2 cellular contexts compared by ENCODE assay signal in genomic region chr14:38367922-38368321, GRCh38.
TF ChIP-seq lines count a peak whose summit lies in the region.

No MANE protein-coding gene starts in this region.

TF ChIP-seq in GM23338, 12 proteins besides CTCF, POLR2A, EP300 and RAD21:
- TF ChIP-seq, protein P1, sequence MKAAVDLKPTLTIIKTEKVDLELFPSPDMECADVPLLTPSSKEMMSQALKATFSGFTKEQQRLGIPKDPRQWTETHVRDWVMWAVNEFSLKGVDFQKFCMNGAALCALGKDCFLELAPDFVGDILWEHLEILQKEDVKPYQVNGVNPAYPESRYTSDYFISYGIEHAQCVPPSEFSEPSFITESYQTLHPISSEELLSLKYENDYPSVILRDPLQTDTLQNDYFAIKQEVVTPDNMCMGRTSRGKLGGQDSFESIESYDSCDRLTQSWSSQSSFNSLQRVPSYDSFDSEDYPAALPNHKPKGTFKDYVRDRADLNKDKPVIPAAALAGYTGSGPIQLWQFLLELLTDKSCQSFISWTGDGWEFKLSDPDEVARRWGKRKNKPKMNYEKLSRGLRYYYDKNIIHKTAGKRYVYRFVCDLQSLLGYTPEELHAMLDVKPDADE (IDR thresholded peaks at IDR 0.05) = no peak
- TF ChIP-seq, protein P2, sequence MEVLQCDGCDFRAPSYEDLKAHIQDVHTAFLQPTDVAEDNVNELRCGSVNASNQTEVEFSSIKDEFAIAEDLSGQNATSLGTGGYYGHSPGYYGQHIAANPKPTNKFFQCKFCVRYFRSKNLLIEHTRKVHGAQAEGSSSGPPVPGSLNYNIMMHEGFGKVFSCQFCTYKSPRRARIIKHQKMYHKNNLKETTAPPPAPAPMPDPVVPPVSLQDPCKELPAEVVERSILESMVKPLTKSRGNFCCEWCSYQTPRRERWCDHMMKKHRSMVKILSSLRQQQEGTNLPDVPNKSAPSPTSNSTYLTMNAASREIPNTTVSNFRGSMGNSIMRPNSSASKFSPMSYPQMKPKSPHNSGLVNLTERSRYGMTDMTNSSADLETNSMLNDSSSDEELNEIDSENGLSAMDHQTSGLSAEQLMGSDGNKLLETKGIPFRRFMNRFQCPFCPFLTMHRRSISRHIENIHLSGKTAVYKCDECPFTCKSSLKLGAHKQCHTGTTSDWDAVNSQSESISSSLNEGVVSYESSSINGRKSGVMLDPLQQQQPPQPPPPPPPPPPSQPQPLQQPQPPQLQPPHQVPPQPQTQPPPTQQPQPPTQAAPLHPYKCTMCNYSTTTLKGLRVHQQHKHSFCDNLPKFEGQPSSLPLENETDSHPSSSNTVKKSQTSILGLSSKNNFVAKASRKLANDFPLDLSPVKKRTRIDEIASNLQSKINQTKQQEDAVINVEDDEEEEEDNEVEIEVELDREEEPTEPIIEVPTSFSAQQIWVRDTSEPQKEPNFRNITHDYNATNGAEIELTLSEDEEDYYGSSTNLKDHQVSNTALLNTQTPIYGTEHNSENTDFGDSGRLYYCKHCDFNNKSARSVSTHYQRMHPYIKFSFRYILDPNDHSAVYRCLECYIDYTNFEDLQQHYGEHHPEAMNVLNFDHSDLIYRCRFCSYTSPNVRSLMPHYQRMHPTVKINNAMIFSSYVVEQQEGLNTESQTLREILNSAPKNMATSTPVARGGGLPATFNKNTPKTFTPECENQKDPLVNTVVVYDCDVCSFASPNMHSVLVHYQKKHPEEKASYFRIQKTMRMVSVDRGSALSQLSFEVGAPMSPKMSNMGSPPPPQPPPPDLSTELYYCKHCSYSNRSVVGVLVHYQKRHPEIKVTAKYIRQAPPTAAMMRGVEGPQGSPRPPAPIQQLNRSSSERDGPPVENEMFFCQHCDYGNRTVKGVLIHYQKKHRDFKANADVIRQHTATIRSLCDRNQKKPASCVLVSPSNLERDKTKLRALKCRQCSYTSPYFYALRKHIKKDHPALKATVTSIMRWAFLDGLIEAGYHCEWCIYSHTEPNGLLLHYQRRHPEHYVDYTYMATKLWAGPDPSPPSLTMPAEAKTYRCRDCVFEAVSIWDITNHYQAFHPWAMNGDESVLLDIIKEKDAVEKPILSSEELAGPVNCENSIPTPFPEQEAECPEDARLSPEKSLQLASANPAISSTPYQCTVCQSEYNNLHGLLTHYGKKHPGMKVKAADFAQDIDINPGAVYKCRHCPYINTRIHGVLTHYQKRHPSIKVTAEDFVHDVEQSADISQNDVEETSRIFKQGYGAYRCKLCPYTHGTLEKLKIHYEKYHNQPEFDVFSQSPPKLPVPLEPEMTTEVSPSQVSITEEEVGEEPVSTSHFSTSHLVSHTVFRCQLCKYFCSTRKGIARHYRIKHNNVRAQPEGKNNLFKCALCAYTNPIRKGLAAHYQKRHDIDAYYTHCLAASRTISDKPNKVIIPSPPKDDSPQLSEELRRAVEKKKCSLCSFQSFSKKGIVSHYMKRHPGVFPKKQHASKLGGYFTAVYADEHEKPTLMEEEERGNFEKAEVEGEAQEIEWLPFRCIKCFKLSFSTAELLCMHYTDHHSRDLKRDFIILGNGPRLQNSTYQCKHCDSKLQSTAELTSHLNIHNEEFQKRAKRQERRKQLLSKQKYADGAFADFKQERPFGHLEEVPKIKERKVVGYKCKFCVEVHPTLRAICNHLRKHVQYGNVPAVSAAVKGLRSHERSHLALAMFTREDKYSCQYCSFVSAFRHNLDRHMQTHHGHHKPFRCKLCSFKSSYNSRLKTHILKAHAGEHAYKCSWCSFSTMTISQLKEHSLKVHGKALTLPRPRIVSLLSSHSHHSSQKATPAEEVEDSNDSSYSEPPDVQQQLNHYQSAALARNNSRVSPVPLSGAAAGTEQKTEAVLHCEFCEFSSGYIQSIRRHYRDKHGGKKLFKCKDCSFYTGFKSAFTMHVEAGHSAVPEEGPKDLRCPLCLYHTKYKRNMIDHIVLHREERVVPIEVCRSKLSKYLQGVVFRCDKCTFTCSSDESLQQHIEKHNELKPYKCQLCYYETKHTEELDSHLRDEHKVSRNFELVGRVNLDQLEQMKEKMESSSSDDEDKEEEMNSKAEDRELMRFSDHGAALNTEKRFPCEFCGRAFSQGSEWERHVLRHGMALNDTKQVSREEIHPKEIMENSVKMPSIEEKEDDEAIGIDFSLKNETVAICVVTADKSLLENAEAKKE (CRISPR knock-in tag; IDR thresholded peaks at IDR 0.05) = no peak
- no peak for TF ChIP-seq JUNB (IDR thresholded peaks at IDR 0.05; ENCODE audit: unreplicated experiment)
- no peak for TF ChIP-seq POLR2AphosphoS5 (IDR thresholded peaks at IDR 0.05; ENCODE audit: low read depth)
- no peak for TF ChIP-seq NANOG (IDR thresholded peaks at IDR 0.05; ENCODE audit: borderline replicate concordance)
- no peak for TF ChIP-seq ZNF114 (CRISPR knock-in tag; IDR thresholded peaks at IDR 0.05)
- TF ChIP-seq, protein P3, sequence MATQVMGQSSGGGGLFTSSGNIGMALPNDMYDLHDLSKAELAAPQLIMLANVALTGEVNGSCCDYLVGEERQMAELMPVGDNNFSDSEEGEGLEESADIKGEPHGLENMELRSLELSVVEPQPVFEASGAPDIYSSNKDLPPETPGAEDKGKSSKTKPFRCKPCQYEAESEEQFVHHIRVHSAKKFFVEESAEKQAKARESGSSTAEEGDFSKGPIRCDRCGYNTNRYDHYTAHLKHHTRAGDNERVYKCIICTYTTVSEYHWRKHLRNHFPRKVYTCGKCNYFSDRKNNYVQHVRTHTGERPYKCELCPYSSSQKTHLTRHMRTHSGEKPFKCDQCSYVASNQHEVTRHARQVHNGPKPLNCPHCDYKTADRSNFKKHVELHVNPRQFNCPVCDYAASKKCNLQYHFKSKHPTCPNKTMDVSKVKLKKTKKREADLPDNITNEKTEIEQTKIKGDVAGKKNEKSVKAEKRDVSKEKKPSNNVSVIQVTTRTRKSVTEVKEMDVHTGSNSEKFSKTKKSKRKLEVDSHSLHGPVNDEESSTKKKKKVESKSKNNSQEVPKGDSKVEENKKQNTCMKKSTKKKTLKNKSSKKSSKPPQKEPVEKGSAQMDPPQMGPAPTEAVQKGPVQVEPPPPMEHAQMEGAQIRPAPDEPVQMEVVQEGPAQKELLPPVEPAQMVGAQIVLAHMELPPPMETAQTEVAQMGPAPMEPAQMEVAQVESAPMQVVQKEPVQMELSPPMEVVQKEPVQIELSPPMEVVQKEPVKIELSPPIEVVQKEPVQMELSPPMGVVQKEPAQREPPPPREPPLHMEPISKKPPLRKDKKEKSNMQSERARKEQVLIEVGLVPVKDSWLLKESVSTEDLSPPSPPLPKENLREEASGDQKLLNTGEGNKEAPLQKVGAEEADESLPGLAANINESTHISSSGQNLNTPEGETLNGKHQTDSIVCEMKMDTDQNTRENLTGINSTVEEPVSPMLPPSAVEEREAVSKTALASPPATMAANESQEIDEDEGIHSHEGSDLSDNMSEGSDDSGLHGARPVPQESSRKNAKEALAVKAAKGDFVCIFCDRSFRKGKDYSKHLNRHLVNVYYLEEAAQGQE (IDR thresholded peaks at IDR 0.05; ENCODE audit: unreplicated experiment) = no peak
- no peak for TF ChIP-seq EZH2phosphoT487 (IDR thresholded peaks at IDR 0.05; ENCODE audit: unreplicated experiment)
- TF ChIP-seq EZH2 (IDR thresholded peaks at IDR 0.05; ENCODE audit: low read depth, unreplicated experiment) = no peak

TF ChIP-seq in IMR-90, 13 proteins besides CTCF, POLR2A, EP300 and RAD21 (continued from another document):
- TF ChIP-seq USF2 (IDR thresholded peaks at IDR 0.05; ENCODE audit: low read depth, low read length) (no peak), CEBPB (IDR thresholded peaks at IDR 0.05; ENCODE audit: low read depth, low read length) (no peak), SMC3 (IDR thresholded peaks at IDR 0.05; ENCODE audit: low read depth, low read length) (no peak), MXI1 (IDR thresholded peaks at IDR 0.05; ENCODE audit: borderline replicate concordance, low read depth, low read length) (no peak), NFE2L2 (IDR thresholded peaks at IDR 0.05; ENCODE audit: low read depth, low read length) (no peak), ELK1 (IDR thresholded peaks at IDR 0.05; ENCODE audit: borderline replicate concordance, low read depth, low read length) (no peak)
TF ChIP-seq in IMR-90: peak in this region for 0.
